Comparison of ENCODE assay signal across 8 cellular contexts in the genomic region with DNA sequence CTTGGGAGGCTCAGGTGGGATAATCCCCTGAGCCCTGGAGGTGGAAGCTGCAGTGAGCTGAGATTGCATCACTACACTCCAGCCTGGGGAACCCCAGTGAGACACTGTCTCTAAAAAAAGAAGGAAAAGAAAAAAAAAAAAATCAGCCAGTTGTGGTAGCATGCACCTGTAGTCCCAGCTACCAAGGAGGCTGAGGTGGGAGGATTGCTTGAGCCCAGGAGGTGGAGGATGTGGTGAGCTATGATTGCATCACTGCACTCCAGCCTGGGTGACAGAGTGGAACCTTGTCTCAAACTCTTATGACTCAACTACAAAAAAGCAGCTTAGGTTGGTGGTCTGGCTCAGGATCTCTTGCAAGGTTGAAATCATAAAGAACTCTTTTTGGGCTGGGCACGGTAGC. TPM values are rescaled to one million over a fixed set of nuclear protein-coding genes. Genes with fewer than 3 reads are reported as not detected.
DNase-seq lines count a peak whose midpoint lies in the region; ATAC-seq lines count a peak whose summit lies in the region.

No MANE protein-coding gene starts in this region.

- H3K27me3 ChIP-seq in right cardiac atrium (ENCODE audit: control insufficient read depth, insufficient read depth), result no peaks in the 10 kb centered on the region

- no peaks in the 10 kb centered on the region for H3K9me3 Mint-ChIP-seq in activated T-cell treated with anti-CD3 and anti-CD28 coated beads, Interleukin-2, amount 50 U/mL, for 4 hours
- H3K9me3 Mint-ChIP-seq in memory B cell, result peaks cover 6% of the 10 kb centered on the region

- no peaks in the 10 kb centered on the region for H3K9me3 ChIP-seq in right cardiac atrium (ENCODE audit: control insufficient read depth, low read length)

- no peaks in the 10 kb centered on the region for H3K27me3 Mint-ChIP-seq in activated T-cell treated with anti-CD3 and anti-CD28 coated beads, Interleukin-2, amount 50 U/mL, for 4 hours (ENCODE audit: low read depth)
- no peaks in the 10 kb centered on the region for H3K27me3 Mint-ChIP-seq in memory B cell

- 88% methylated on average over 1 of the region's 1 CpG for WGBS in right cardiac atrium

- H3K4me1 Mint-ChIP-seq in activated T-cell treated with anti-CD3 and anti-CD28 coated beads, Interleukin-2, amount 50 U/mL, for 4 hours (ENCODE audit: low read depth), result peaks cover 41% of the 10 kb centered on the region
- H3K4me1 Mint-ChIP-seq in memory B cell, result peaks cover 21% of the 10 kb centered on the region

- intact Hi-C loops in right cardiac atrium (cut with DNase I) (no loop called here), cardiac septum (cut with DNase I) (no loop called here)

- peaks cover 9% of the 10 kb centered on the region for H3K4me1 ChIP-seq in right cardiac atrium (ENCODE audit: control insufficient read depth, insufficient read depth, low read length)

- peak in 1 of 2 donors; percentile 19 for ATAC-seq in right cardiac atrium
- peak; percentile 90 to 93 for ATAC-seq in activated T-cell treated with anti-CD3 and anti-CD28 coated beads, Interleukin-2, amount 50 U/mL, for 4 hours
- ATAC-seq in memory B cell (ENCODE audit: low read depth), result peak; percentile 43
- no peak for ATAC-seq in GM19023 (IDR thresholded peaks at IDR 0.05; ENCODE audit: unreplicated experiment)
- ATAC-seq in HG02840 (IDR thresholded peaks at IDR 0.05; ENCODE audit: low FRiP score, unreplicated experiment), result no peak

- peaks cover 18% of the 10 kb centered on the region for H3K36me3 Mint-ChIP-seq in activated T-cell treated with anti-CD3 and anti-CD28 coated beads, Interleukin-2, amount 50 U/mL, for 4 hours (ENCODE audit: insufficient read depth)
- peaks cover 21% of the 10 kb centered on the region for H3K36me3 Mint-ChIP-seq in memory B cell

- H3K4me3 Mint-ChIP-seq in activated T-cell treated with anti-CD3 and anti-CD28 coated beads, Interleukin-2, amount 50 U/mL, for 4 hours, result no peak overlapping the region
- H3K4me3 Mint-ChIP-seq in memory B cell, result no peak overlapping the region

- DNase-seq in right cardiac atrium, result peak in 1 of 3 donors; percentile 5
- DNase-seq in cardiac septum (ENCODE audit: low spot score), result no peak
- DNase-seq in activated T-cell treated with anti-CD3 and anti-CD28 coated beads, Interleukin-2, amount 50 U/mL, for 4 hours, result peak; percentile 56
- DNase-seq in memory B cell (ENCODE audit: low spot score in 2 of 2), result no peak
- DNase-seq in HPDE6-E6E7 (ENCODE audit: extremely low spot score), result no peak
- no peak for DNase-seq in AG20443 (ENCODE audit: low spot score)

- H3K27ac Mint-ChIP-seq in memory B cell, result peak overlapping the region; percentile 60

- H3K4me3 ChIP-seq in right cardiac atrium (ENCODE audit: low read length), result no peak overlapping the region

- peak overlapping the region; percentile 2 for H3K27ac ChIP-seq in right cardiac atrium (ENCODE audit: low read length)

RNA-seq across cellular contexts. Expression of gene GPX1, which starts 19.3 kb away (rescaled TPM):
- total RNA-seq in right cardiac atrium (100 to 1,000 TPM; 153 to 254 (median 196) TPM), cardiac septum (106 TPM)
- 258 TPM for polyA plus RNA-seq in right cardiac atrium
- 100 to 1,000 TPM; 109 to 152 (median 132) TPM for total RNA-seq in activated T-cell treated with anti-CD3 and anti-CD28 coated beads, Interleukin-2, amount 50 U/mL, for 4 hours

RNA-seq across cellular contexts. Expression of gene RHOA, which starts 34.3 kb away (rescaled TPM):
- 100 to 1,000 TPM; 217 to 310 (median 265) TPM for total RNA-seq in right cardiac atrium
- polyA plus RNA-seq in right cardiac atrium, result 142 TPM
- total RNA-seq in cardiac septum, result 340 TPM
- total RNA-seq in activated T-cell treated with anti-CD3 and anti-CD28 coated beads, Interleukin-2, amount 50 U/mL, for 4 hours, result 100 to 1,000 TPM; 390 to 408 (median 408) TPM

RNA-seq across cellular contexts. Expression of gene TCTA, which starts 34.7 kb away (rescaled TPM):
- total RNA-seq in right cardiac atrium, result 10 to 100 TPM; 15.5 to 21.4 (median 19.0) TPM
- 19.4 TPM for polyA plus RNA-seq in right cardiac atrium
- 26.5 TPM for total RNA-seq in cardiac septum
- total RNA-seq in activated T-cell treated with anti-CD3 and anti-CD28 coated beads, Interleukin-2, amount 50 U/mL, for 4 hours, result 10 to 100 TPM; 20.0 to 21.8 (median 20.1) TPM

RNA-seq across cellular contexts. Expression of gene USP4, which starts 37.6 kb away (rescaled TPM):
- 10 to 100 TPM; 36.6 to 46.0 (median 40.4) TPM for total RNA-seq in right cardiac atrium
- 19.5 TPM for polyA plus RNA-seq in right cardiac atrium
- total RNA-seq in cardiac septum, result 44.5 TPM
- total RNA-seq in activated T-cell treated with anti-CD3 and anti-CD28 coated beads, Interleukin-2, amount 50 U/mL, for 4 hours, result 10 to 100 TPM; 60.1 to 71.3 (median 61.6) TPM

RNA-seq across cellular contexts. Expression of gene AMT, which starts 44.8 kb away (rescaled TPM):
- total RNA-seq in right cardiac atrium, result 10 to 100 TPM; 17.4 to 33.7 (median 29.6) TPM
- polyA plus RNA-seq in right cardiac atrium, result 20.0 TPM
- total RNA-seq in cardiac septum, result 20.1 TPM
- 1 to 10 TPM in 1 of 3 donors, under 1 TPM in 2; 0.50 to 1.1 (median 0.81) TPM for total RNA-seq in activated T-cell treated with anti-CD3 and anti-CD28 coated beads, Interleukin-2, amount 50 U/mL, for 4 hours

Comparison
In these comparisons a context has a peak if more than half of its experiments do, and no peak if none do; other contexts are left out.
1. ATAC-seq: peak in activated T-cell treated with anti-CD3 and anti-CD28 coated beads, Interleukin-2, amount 50 U/mL, for 4 hours (2 of 2) and memory B cell (single experiment); none in GM19023 (single experiment) and HG02840 (single experiment).